18 cellular contexts compared by ENCODE assay signal in genomic region chr7:101089876-101090275, GRCh38. TPM values are rescaled to one million over a fixed set of nuclear protein-coding genes. Genes with fewer than 3 reads are reported as not detected.
DNase-seq lines count a peak whose midpoint lies in the region; ATAC-seq and TF ChIP-seq lines count a peak whose summit lies in the region.
"Had no signal": no experiment of that assay in that cellular context is flagged by ENCODE, and none has a peak within 500 bp of the region (broad histone marks: within the 10 kb centered on the region; RNA-seq: fewer than 3 reads in every experiment).

No MANE protein-coding gene starts in this region.

- ATAC-seq in natural killer cell: no peak
- no peak for ATAC-seq in natural killer cell treated with Interleukin-12 subunit alpha and Interleukin-12 subunit beta and Interleukin-15 and Interleukin-18, amount 100 ng/mL, for 72 hours
- ATAC-seq in activated naive CD8-positive, alpha-beta T cell treated with anti-CD3 and anti-CD28 coated beads, Interleukin-2, amount 50 U/mL, for 24 hours: no peak
- no peak for ATAC-seq in GM21723 (IDR thresholded peaks at IDR 0.05; ENCODE audit: unreplicated experiment)
- no peak for ATAC-seq in HG02852 (IDR thresholded peaks at IDR 0.05; ENCODE audit: unreplicated experiment)

- H3K36me3 ChIP-seq in HEK293 (ENCODE audit: control insufficient read depth in 2 of 2, insufficient read depth in 1 of 2, low read length in 2 of 2) (peaks cover 0 to 27% of the 10 kb centered on the region in 2 experiments; a peak in 1 of 3 replicates), GM23248 (ENCODE audit: low read depth) (peaks cover 7% of the 10 kb centered on the region; the same call in 1 of the 2 replicates)

- peaks cover 57% of the 10 kb centered on the region for H3K79me2 ChIP-seq in GM23248 (ENCODE audit: insufficient read depth)

- DNase-seq in natural killer cell (no peak), osteocyte (ENCODE audit: extremely low spot score, unreplicated experiment) (no peak), GM23248 (no peak)
- DNase-seq in natural killer cell treated with Interleukin-12 subunit alpha and Interleukin-12 subunit beta and Interleukin-15 and Interleukin-18, amount 100 ng/mL, for 72 hours (ENCODE audit: low spot score): no peak
- no peak for DNase-seq in activated naive CD8-positive, alpha-beta T cell treated with anti-CD3 and anti-CD28 coated beads, Interleukin-2, amount 50 U/mL, for 24 hours
- DNase-seq: CD4-positive, alpha-beta T cell; GOT3; NCI-H1092; NCI-H146; NCI-H2081 treated with DMSO at 0.1 percent for 48 hours; NCI-H524; Peyer's patch; SHP77 treated with DMSO at 0.1 percent for 48 hours had no signal

- 96 to 97% methylated on average over 9 of the region's 9 CpGs for WGBS in GM23248 (ENCODE audit: low coverage in 1 of 2, low lambda C conversion rate in 2 of 2, missing lambda C conversion rate in 2 of 2), 2 experiments

- H3K4me3 Mint-ChIP-seq in natural killer cell (peak overlapping the region; percentile 49), osteocyte (ENCODE audit: unreplicated experiment) (no peak overlapping the region)
- no peak overlapping the region for H3K4me3 Mint-ChIP-seq in natural killer cell treated with Interleukin-12 subunit alpha and Interleukin-12 subunit beta and Interleukin-15 and Interleukin-18, amount 100 ng/mL, for 72 hours
- peak overlapping the region; percentile 26 for H3K4me3 Mint-ChIP-seq in activated naive CD8-positive, alpha-beta T cell treated with anti-CD3 and anti-CD28 coated beads, Interleukin-2, amount 50 U/mL, for 24 hours
- H3K4me3 Mint-ChIP-seq: CD4-positive, alpha-beta T cell had no signal

- H3K4me3 ChIP-seq in HEK293 (ENCODE audit: low read depth, low read length) (no peak overlapping the region), GM23248 (no peak overlapping the region)
- H3K4me3 ChIP-seq: Peyer's patch had no signal

- peak overlapping the region; percentile 67 to 83 for H3K27ac Mint-ChIP-seq in natural killer cell
- H3K27ac Mint-ChIP-seq in natural killer cell treated with Interleukin-12 subunit alpha and Interleukin-12 subunit beta and Interleukin-15 and Interleukin-18, amount 100 ng/mL, for 72 hours: peak overlapping the region in 1 of 2 donors; percentile 16
- H3K27ac Mint-ChIP-seq in activated naive CD8-positive, alpha-beta T cell treated with anti-CD3 and anti-CD28 coated beads, Interleukin-2, amount 50 U/mL, for 24 hours: no peak overlapping the region
- peak overlapping the region; percentile 41 for H3K27ac Mint-ChIP-seq in osteocyte (ENCODE audit: unreplicated experiment)

- H3K4me1 Mint-ChIP-seq in natural killer cell (peaks cover 43 to 63% of the 10 kb centered on the region in 2 donors), osteocyte (ENCODE audit: unreplicated experiment) (peaks cover 53% of the 10 kb centered on the region)
- H3K4me1 Mint-ChIP-seq in natural killer cell treated with Interleukin-12 subunit alpha and Interleukin-12 subunit beta and Interleukin-15 and Interleukin-18, amount 100 ng/mL, for 72 hours (ENCODE audit: low read depth in 2 of 2): peaks cover 26 to 38% of the 10 kb centered on the region in 2 donors
- H3K4me1 Mint-ChIP-seq in activated naive CD8-positive, alpha-beta T cell treated with anti-CD3 and anti-CD28 coated beads, Interleukin-2, amount 50 U/mL, for 24 hours: peaks cover 37% of the 10 kb centered on the region

- H3K9me3 Mint-ChIP-seq in natural killer cell (no peaks in the 10 kb centered on the region), osteocyte (ENCODE audit: unreplicated experiment) (no peaks in the 10 kb centered on the region)
- no peaks in the 10 kb centered on the region for H3K9me3 Mint-ChIP-seq in natural killer cell treated with Interleukin-12 subunit alpha and Interleukin-12 subunit beta and Interleukin-15 and Interleukin-18, amount 100 ng/mL, for 72 hours
- no peaks in the 10 kb centered on the region for H3K9me3 Mint-ChIP-seq in activated naive CD8-positive, alpha-beta T cell treated with anti-CD3 and anti-CD28 coated beads, Interleukin-2, amount 50 U/mL, for 24 hours
- H3K9me3 Mint-ChIP-seq: CD4-positive, alpha-beta T cell had no signal

- CTCF ChIA-PET in HEK293 (lab: Yijun Ruan, JAX): interaction anchor here (0.5 kb wide), 1 partner anchor 18 kb away, joined by 4 read pairs; no protein-coding TSS in a partner anchor

- 0 out of 2 replicates have a peak, but pooled peaks cover 2% of the 10 kb centered on the region for H3K4me1 ChIP-seq in HEK293 (ENCODE audit: control insufficient read depth, insufficient read depth, low read length)
- H3K4me1 ChIP-seq in GM23248 (ENCODE audit: insufficient read depth): peaks cover 29% of the 10 kb centered on the region

- H3K27me3 ChIP-seq in GM23248 (replicated peaks; ENCODE audit: insufficient read depth): no peaks in the 10 kb centered on the region
- H3K27me3 ChIP-seq: Peyer's patch had no signal

- H3K4me2 ChIP-seq in GM23248 (ENCODE audit: unreplicated experiment): no peak overlapping the region
- H3K4me2 ChIP-seq: KMS-11 had no signal

- no peak overlapping the region for H3K27ac ChIP-seq in HEK293 (ENCODE audit: extremely low read depth, low read depth, low read length)
- no peak overlapping the region for H3K27ac ChIP-seq in GM23248
- H3K27ac ChIP-seq: KMS-11, Peyer's patch had no signal

- H3K9ac ChIP-seq in GM23248: no peak overlapping the region
- H3K9ac ChIP-seq: KMS-11 had no signal

- H3K27me3 Mint-ChIP-seq in natural killer cell (ENCODE audit: low read depth in 2 of 2) (no peaks in the 10 kb centered on the region), osteocyte (ENCODE audit: unreplicated experiment) (no peaks in the 10 kb centered on the region)
- H3K27me3 Mint-ChIP-seq in natural killer cell treated with Interleukin-12 subunit alpha and Interleukin-12 subunit beta and Interleukin-15 and Interleukin-18, amount 100 ng/mL, for 72 hours: no peaks in the 10 kb centered on the region
- H3K27me3 Mint-ChIP-seq in activated naive CD8-positive, alpha-beta T cell treated with anti-CD3 and anti-CD28 coated beads, Interleukin-2, amount 50 U/mL, for 24 hours: no peaks in the 10 kb centered on the region
- H3K27me3 Mint-ChIP-seq: B cell; CD4-positive, alpha-beta T cell had no signal

- TF ChIP-seq CTCF in natural killer cell (IDR thresholded peaks at IDR 0.05) (no peak), HEK293 (tag by site-specific recombination; IDR thresholded peaks at IDR 0.05) (no peak), osteocyte (IDR thresholded peaks at IDR 0.05) (no peak)

- intact Hi-C loops in natural killer cell (cut with micrococcal nuclease): no loop called here

- no peaks in the 10 kb centered on the region for H3K9me2 ChIP-seq in GM23248 (ENCODE audit: insufficient read depth)

- H2AFZ ChIP-seq in GM23248: no peak overlapping the region

- H3K9me3 ChIP-seq in HEK293 (ENCODE audit: control insufficient read depth, insufficient read depth, low read depth, low read length) (no peaks in the 10 kb centered on the region), GM23248 (ENCODE audit: low read depth) (no peaks in the 10 kb centered on the region)
- H3K9me3 ChIP-seq: Peyer's patch had no signal

- POLR2A ChIA-PET in HEK293 (lab: Yijun Ruan, JAX): interaction anchor here (0.7 to 1.2 kb wide), 2 partner anchors 177 to 200 kb away, joined by 3 to 4 read pairs; partner anchors contain the start of gene UFSP1

- no peaks in the 10 kb centered on the region for H4K20me1 ChIP-seq in GM23248 (ENCODE audit: insufficient read depth)

- no peaks in the 10 kb centered on the region for H3K36me3 Mint-ChIP-seq in natural killer cell
- peaks cover 7% of the 10 kb centered on the region for H3K36me3 Mint-ChIP-seq in natural killer cell treated with Interleukin-12 subunit alpha and Interleukin-12 subunit beta and Interleukin-15 and Interleukin-18, amount 100 ng/mL, for 72 hours
- peaks cover 14% of the 10 kb centered on the region for H3K36me3 Mint-ChIP-seq in activated naive CD8-positive, alpha-beta T cell treated with anti-CD3 and anti-CD28 coated beads, Interleukin-2, amount 50 U/mL, for 24 hours (ENCODE audit: low read depth)
- H3K36me3 Mint-ChIP-seq in osteocyte (ENCODE audit: unreplicated experiment): peaks cover 9% of the 10 kb centered on the region

- H3F3A ChIP-seq in GM23248 (ENCODE audit: insufficient read depth): peaks cover 24% of the 10 kb centered on the region

- in situ Hi-C loops in GM23248 (cut with MboI): no loop called here

TF ChIP-seq in HEK293, 187 proteins besides CTCF, POLR2A, EP300 and RAD21:
- TF ChIP-seq ZNF37A (tag by site-specific recombination; IDR thresholded peaks at IDR 0.05): no peak
- TF ChIP-seq ZFHX2 (tag by site-specific recombination; conservative IDR thresholded peaks at IDR 0.05): 0 out of 2 replicates have a peak, but pooled peaks have one; percentile 2
TF ChIP-seq in HEK293: peak in this region for 1.

RNA-seq across cellular contexts. Expression of gene TRIM56, which starts 4.6 kb away (rescaled TPM):
- total RNA-seq in natural killer cell (10 to 100 TPM; 53.6 to 75.8 (median 63.9) TPM), osteocyte (36.5 and 42.2 TPM in 2 replicates)
- 10 to 100 TPM; 54.8 to 73.7 TPM for total RNA-seq in natural killer cell treated with Interleukin-12 subunit alpha and Interleukin-12 subunit beta and Interleukin-15 and Interleukin-18, amount 100 ng/mL, for 72 hours
- total RNA-seq in GM23248 (2014; rRNA removed; shearing (Covaris generic)): 10.3 and 11.0 TPM in 2 replicates
- polyA plus RNA-seq in GM23248 (2016; fragmentation: Nextera tagmentation; extraction: Ambion mirVana): 8.8 and 9.2 TPM in 2 replicates

RNA-seq across cellular contexts. Expression of gene SERPINE1, which starts 37.0 kb away (rescaled TPM):
- total RNA-seq in natural killer cell (1 to 10 TPM in 2 of 3 donors, under 1 TPM in 1; 0.48 to 5.5 (median 1.1) TPM), osteocyte (266 and 328 TPM in 2 replicates)
- not detected for total RNA-seq in natural killer cell treated with Interleukin-12 subunit alpha and Interleukin-12 subunit beta and Interleukin-15 and Interleukin-18, amount 100 ng/mL, for 72 hours
- total RNA-seq in GM23248 (2014; rRNA removed; shearing (Covaris generic)): 1,900 and 2,000 TPM in 2 replicates
- 1,537 and 1,563 TPM in 2 replicates for polyA plus RNA-seq in GM23248 (2016; fragmentation: Nextera tagmentation; extraction: Ambion mirVana)

Comparison
In these comparisons a context has a peak if more than half of its experiments do, and no peak if none do; other contexts are left out.
1. H3K4me3 Mint-ChIP-seq: peak in natural killer cell (single experiment) and activated naive CD8-positive, alpha-beta T cell treated with anti-CD3 and anti-CD28 coated beads, Interleukin-2, amount 50 U/mL, for 24 hours (single experiment); none in natural killer cell treated with Interleukin-12 subunit alpha and Interleukin-12 subunit beta and Interleukin-15 and Interleukin-18, amount 100 ng/mL, for 72 hours (single experiment) and osteocyte (single experiment).
2. RNA of gene SERPINE1, which starts 37.0 kb away (total RNA-seq): 1,900 to 2,000 TPM in GM23248 and 266 to 328 TPM in osteocyte; 0.48 to 5.5 TPM in natural killer cell and not detected in natural killer cell treated with Interleukin-12 subunit alpha and Interleukin-12 subunit beta and Interleukin-15 and Interleukin-18, amount 100 ng/mL, for 72 hours; every median in the first group is over 10 times any median in the second.